In the genomic region with DNA sequence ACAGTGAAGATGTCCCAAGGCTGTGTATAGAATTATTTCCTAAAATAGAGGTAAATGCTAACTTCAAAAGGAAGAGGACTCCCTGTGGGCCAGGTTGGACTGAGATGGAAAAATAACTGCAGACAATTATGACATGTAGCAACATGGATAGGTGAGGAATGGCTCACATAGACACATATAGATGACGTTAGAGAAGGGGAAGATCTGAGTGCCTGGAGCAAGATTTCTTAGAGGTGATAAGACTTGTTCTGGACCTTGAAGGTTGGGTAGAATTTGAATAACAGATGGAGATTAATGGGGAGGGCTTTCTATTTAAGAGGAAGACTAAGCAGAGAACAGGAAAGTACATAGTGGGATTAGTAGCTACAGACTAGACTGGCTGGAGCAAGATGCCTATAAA, we compare ENCODE assay signal across 24 cellular contexts.
"Had no signal": no experiment of that assay in that cellular context is flagged by ENCODE, and none has a peak within 500 bp of the region (broad histone marks: within the 10 kb centered on the region; RNA-seq: fewer than 3 reads in every experiment).

No MANE protein-coding gene starts in this region.

- H3K27me3 ChIP-seq: ascending aorta had no signal

- ATAC-seq: activated CD8-positive, alpha-beta memory T cell treated with anti-CD3 and anti-CD28 coated beads, Interleukin-2, amount 10 ng/mL, durations not matched to agents 7 days and 5 days; activated naive CD4-positive, alpha-beta T cell treated with anti-CD3 and anti-CD28 coated beads, Interleukin-2, amount 50 U/mL, for 72 hours; activated naive CD8-positive, alpha-beta T cell treated with anti-CD3 and anti-CD28 coated beads, Interleukin-2, amount 50 U/mL, for 24 hours; PC-3 had no signal

- H3K9me3 ChIP-seq: ascending aorta had no signal

- H3K4me1 ChIP-seq: ascending aorta had no signal

- H3K36me3 ChIP-seq: ascending aorta had no signal

- DNase-seq: activated CD4-positive, alpha-beta T cell treated with anti-CD3 and anti-CD28 coated beads, Interleukin-2, amount 10 ng/mL, durations not matched to agents 24 days and 14 days; activated CD4-positive, alpha-beta T cell treated with anti-CD3 and anti-CD28 coated beads, Interleukin-2, amount 50 U/mL, for 48 hours; activated CD4-positive, CD25-positive, alpha-beta regulatory T cell treated with anti-CD3 and anti-CD28 coated beads, Interleukin-2, amount 50 U/mL, for 72 hours; activated CD8-positive, alpha-beta memory T cell treated with anti-CD3 and anti-CD28 coated beads, Interleukin-2, amount 10 ng/mL, durations not matched to agents 7 days and 5 days; activated effector memory CD4-positive, alpha-beta T cell treated with Interleukin-2 at 50 U/mL for 16 hours; activated naive CD4-positive, alpha-beta T cell; activated naive CD8-positive, alpha-beta T cell treated with anti-CD3 and anti-CD28 coated beads, Interleukin-2, amount 50 U/mL, for 24 hours; activated T-cell treated with anti-CD3 and anti-CD28 coated beads, Interleukin-2, amount 50 U/mL, for 24 hours; amniotic stem cell; caudate nucleus; KG1; NCI-H1092 treated with DMSO at 0.1 percent for 48 hours; NCI-H1417 treated with DMSO at 0.1 percent for 48 hours; NCI-H1694; NCI-H2029; NCI-H2107; NCI-H2171 treated with DMSO at 0.1 percent for 48 hours; NCI-H345; NCI-H510A; NCI-H526 treated with DMSO at 0.1 percent for 48 hours; PC-3; SHP77 treated with DMSO at 0.1 percent for 48 hours had no signal

- H3K4me3 ChIP-seq: ascending aorta had no signal

- H3K27ac ChIP-seq: ascending aorta had no signal
